In the genomic region with DNA sequence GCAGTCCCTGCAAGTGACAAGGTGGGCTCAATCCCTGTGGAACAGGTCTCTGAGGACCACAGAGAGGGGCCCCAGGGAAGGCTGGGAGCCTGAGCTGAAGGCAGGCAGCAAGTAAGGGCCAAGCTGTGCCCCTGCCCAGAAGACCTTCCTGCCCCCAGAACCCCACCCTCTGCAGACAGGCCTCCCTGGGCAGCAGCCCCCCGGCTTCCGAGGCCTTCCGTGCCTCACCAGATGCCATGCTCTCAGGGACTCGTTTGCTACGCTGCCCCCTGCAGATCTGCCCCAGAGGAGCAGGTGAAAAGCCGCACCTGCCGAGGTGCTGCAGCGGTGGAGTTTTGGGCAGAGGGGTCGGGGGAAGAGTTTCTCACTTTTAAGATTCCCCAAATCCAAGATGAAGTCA, we compare ENCODE assay signal across 6 cellular contexts.
A peak's percentile ranks its signal among the peaks of the same experiment; 100 is the strongest.
DNase-seq lines count a peak whose midpoint lies in the region; TF ChIP-seq lines count a peak whose summit lies in the region.
"Not testable (repeated sequence)": the region's sequence is repeated elsewhere in the genome, so short reads cannot be mapped to it uniquely, and the experiment has no call there.

No MANE protein-coding gene starts in this region.

- H4K91ac ChIP-seq in H9 (ENCODE audit: insufficient read length, low read depth, low read length), result not testable (repeated sequence)

- not testable (repeated sequence) for H3K4ac ChIP-seq in H9 (ENCODE audit: low read depth, low read length)

- H3K56ac ChIP-seq in H9 (ENCODE audit: insufficient read length, low read depth, low read length), result not testable (repeated sequence)

- not testable (repeated sequence) for H3K79me1 ChIP-seq in H9 (ENCODE audit: insufficient read depth, low read depth, low read length, poor library complexity, severe bottlenecking)

- not testable (repeated sequence) for H3F3A ChIP-seq in neural progenitor cell (ENCODE audit: low read depth)

- not testable (repeated sequence) for H3T11ph ChIP-seq in H9 (ENCODE audit: low read length)

- not testable (repeated sequence) for H2AK5ac ChIP-seq in H9 (ENCODE audit: insufficient read length, low read length)

- not testable (repeated sequence) for H3K23me2 ChIP-seq in H9 (ENCODE audit: insufficient read length, low read depth, low read length, poor library complexity, severe bottlenecking)

- not testable (repeated sequence) for H3K4me1 Mint-ChIP-seq in H9; activated CD4-positive, alpha-beta T cell treated with anti-CD3 and anti-CD28 coated beads, Interleukin-2, amount 10 ng/mL, durations not matched to agents 24 days and 14 days; neural progenitor cell

- H3K36me3 Mint-ChIP-seq in H9 (ENCODE audit: insufficient read depth in 1 of 3, low read depth in 3 of 3); activated CD4-positive, alpha-beta T cell treated with anti-CD3 and anti-CD28 coated beads, Interleukin-2, amount 10 ng/mL, durations not matched to agents 24 days and 14 days (ENCODE audit: low read depth); neural progenitor cell: not testable (repeated sequence)

- peaks cover 59% of the 10 kb centered on the region for H3K4me1 ChIP-seq in BLaER1
- not testable (repeated sequence) for H3K4me1 ChIP-seq in H9 (ENCODE audit: insufficient read depth, low read length); neural progenitor cell

- not testable (repeated sequence) for H3K9me3 ChIP-seq in BLaER1; H9 (ENCODE audit: control insufficient read depth, low read depth, low read length); neural progenitor cell (ENCODE audit: low read depth)

- H4K8ac ChIP-seq in H9 (replicated peaks; ENCODE audit: insufficient read length, low read depth, low read length), result not testable (repeated sequence)

- not testable (repeated sequence) for H3K4me3 Mint-ChIP-seq in H9; activated CD4-positive, alpha-beta T cell treated with anti-CD3 and anti-CD28 coated beads, Interleukin-2, amount 10 ng/mL, durations not matched to agents 24 days and 14 days; neural progenitor cell

- H3K79me2 ChIP-seq in H9 (ENCODE audit: insufficient read depth, low read length); neural progenitor cell (ENCODE audit: low read depth): not testable (repeated sequence)

- not testable (repeated sequence) for DNase-seq in H9; neural progenitor cell (ENCODE audit: low spot score)
- DNase-seq in activated CD4-positive, alpha-beta T cell treated with anti-CD3 and anti-CD28 coated beads, Interleukin-2, amount 10 ng/mL, durations not matched to agents 24 days and 14 days, result peak; percentile 49
- DNase-seq in ecto neural progenitor cell (ENCODE audit: low spot score) (peak; percentile 26), cardiac septum (ENCODE audit: low spot score) (peak; percentile 63)

- not testable (repeated sequence) for H3K27ac Mint-ChIP-seq in H9; activated CD4-positive, alpha-beta T cell treated with anti-CD3 and anti-CD28 coated beads, Interleukin-2, amount 10 ng/mL, durations not matched to agents 24 days and 14 days; neural progenitor cell

- H3K4me3 ChIP-seq in BLaER1, neural progenitor cell: not testable (repeated sequence)

- H3K4me2 ChIP-seq in BLaER1, result peak overlapping the region; percentile 76
- H3K4me2 ChIP-seq in H9 (ENCODE audit: insufficient read depth, insufficient read length, low read length); neural progenitor cell: not testable (repeated sequence)

- not testable (repeated sequence) for H2AFZ ChIP-seq in H9 (ENCODE audit: low read length); neural progenitor cell (replicated peaks)

- H3K14ac ChIP-seq in H9 (ENCODE audit: insufficient read depth, low read length), result not testable (repeated sequence)

- not testable (repeated sequence) for H2BK15ac ChIP-seq in H9 (ENCODE audit: low read depth, low read length)

- not testable (repeated sequence) for H3K36me3 ChIP-seq in BLaER1, neural progenitor cell

- H3K27me3 Mint-ChIP-seq in H9 (ENCODE audit: low read depth); activated CD4-positive, alpha-beta T cell treated with anti-CD3 and anti-CD28 coated beads, Interleukin-2, amount 10 ng/mL, durations not matched to agents 24 days and 14 days; neural progenitor cell (ENCODE audit: insufficient read depth, low read depth): not testable (repeated sequence)

- not testable (repeated sequence) for H3K18ac ChIP-seq in H9 (ENCODE audit: insufficient read length, low read depth, low read length)

- H2BK20ac ChIP-seq in H9 (ENCODE audit: low read depth, low read length, poor library complexity, severe bottlenecking), result not testable (repeated sequence)

- WGBS in H9 (ENCODE audit: extremely low coverage, insufficient read length, low lambda C conversion rate), result no CpG with 5 or more reads among the region's 9 CpGs

- H2BK120ac ChIP-seq in H9 (ENCODE audit: low read depth, low read length, poor library complexity, severe bottlenecking), result not testable (repeated sequence)

- H2BK5ac ChIP-seq in H9 (ENCODE audit: insufficient read length, low read length), result not testable (repeated sequence)

- H3K27me3 ChIP-seq in BLaER1; H9 (ENCODE audit: insufficient read depth, low read length); neural progenitor cell: not testable (repeated sequence)

- not testable (repeated sequence) for H3K23ac ChIP-seq in H9 (ENCODE audit: insufficient read length, low read depth, low read length)

- peak; percentile 39; the same call in 2 of the 3 replicates for TF ChIP-seq CTCF in H9 (conservative IDR thresholded peaks at IDR 0.05)
- peak; percentile 11 for TF ChIP-seq CTCF in neural progenitor cell (IDR thresholded peaks at IDR 0.05)

- not testable (repeated sequence) for H4K20me1 ChIP-seq in BLaER1; H9 (ENCODE audit: control insufficient read depth, insufficient read depth, insufficient read length); neural progenitor cell (ENCODE audit: low read depth)

- intact Hi-C loops in activated CD4-positive, alpha-beta T cell treated with anti-CD3 and anti-CD28 coated beads, Interleukin-2, amount 10 ng/mL, durations not matched to agents 24 days and 14 days (cut with micrococcal nuclease); cardiac septum (cut with DNase I): not testable (repeated sequence)

- not testable (repeated sequence) for H4K5ac ChIP-seq in H9 (ENCODE audit: insufficient read length, low read depth, low read length)

- H3K9ac ChIP-seq in BLaER1; H9 (ENCODE audit: extremely low read depth, insufficient read length, low read length); neural progenitor cell: not testable (repeated sequence)

- not testable (repeated sequence) for H2BK12ac ChIP-seq in H9 (ENCODE audit: insufficient read length, low read depth, low read length)

- peak overlapping the region; percentile 83; the same call in 1 of the 2 replicates for H3K27ac ChIP-seq in BLaER1
- not testable (repeated sequence) for H3K27ac ChIP-seq in H9 (ENCODE audit: insufficient read length, low read depth, low read length); neural progenitor cell

- not testable (repeated sequence) for H3K9me3 Mint-ChIP-seq in H9; activated CD4-positive, alpha-beta T cell treated with anti-CD3 and anti-CD28 coated beads, Interleukin-2, amount 10 ng/mL, durations not matched to agents 24 days and 14 days; neural progenitor cell
